14 cellular contexts compared by ENCODE assay signal in genomic region chr1:1426496-1426960, GRCh38. TPM values are rescaled to one million over a fixed set of nuclear protein-coding genes. Genes with fewer than 3 reads are reported as not detected.
DNase-seq lines count a peak whose midpoint lies in the region; ATAC-seq and TF ChIP-seq lines count a peak whose summit lies in the region.
"Had no signal": no experiment of that assay in that cellular context is flagged by ENCODE, and none has a peak within 500 bp of the region (broad histone marks: within the 10 kb centered on the region; RNA-seq: fewer than 3 reads in every experiment).

No MANE protein-coding gene starts in this region.

- H3K27me3 ChIP-seq in Panc1 (ENCODE audit: control insufficient read depth, insufficient read depth, low read length) (no peaks in the 10 kb centered on the region), hepatocyte (no peaks in the 10 kb centered on the region)
- H3K27me3 ChIP-seq: ascending aorta had no signal

- H3K4me3 ChIP-seq in Panc1 (ENCODE audit: low read depth in 2 of 2, low read length in 2 of 2) (peak overlapping the region; percentile 41 to 49), hepatocyte (no peak overlapping the region)
- H3K4me3 ChIP-seq: ascending aorta, lower lobe of right lung had no signal

- no peaks in the 10 kb centered on the region for H4K20me1 ChIP-seq in hepatocyte (ENCODE audit: insufficient read depth, poor library complexity, severe bottlenecking)

- CTCF ChIA-PET in Panc1 (lab: Charles Lee): interaction anchor here (0.6 kb wide), 1 partner anchor 11 kb away, joined by 3 read pairs; no protein-coding TSS in a partner anchor

- BruUV-seq in Panc1 (replicated peaks; lab: Mats Ljungman, UMichigan): no TSS peak

- H3K4me1 ChIP-seq in Panc1 (ENCODE audit: control insufficient read depth, insufficient read depth, low read length) (peaks cover 47% of the 10 kb centered on the region), hepatocyte (ENCODE audit: insufficient read depth) (peaks cover 21% of the 10 kb centered on the region)

- in situ Hi-C loops in Panc1 (cut with HindIII; ENCODE audit: low pct_unique_long_range_greater_than_20kb, low sequenced_read_pairs): no loop called here

- H3K4me2 ChIP-seq in hepatocyte: peak overlapping the region; percentile 83

- DNase-seq in DMS 273 (lab: John Stamatoyannopoulos, UW; ENCODE audit: unreplicated experiment) (peak; percentile 76), DMS 273 treated with DMSO at 0.1 percent for 48 hours (lab: John Stamatoyannopoulos, UW) (no peak), Panc1 (ENCODE audit: low read depth, low spot score) (no peak), hepatocyte (ENCODE audit: low spot score) (no peak), posterior cingulate gyrus (peak in 8 of 10 donors; percentile 55 to 95 (median 72)), retina (no peak)
- no peak for DNase-seq in central memory CD4-positive, alpha-beta T cell

- no peaks in the 10 kb centered on the region for H3K79me2 ChIP-seq in hepatocyte

- ATAC-seq in Panc1: peak; percentile 19
- no peak for ATAC-seq in activated CD4-positive, CD25-positive, alpha-beta regulatory T cell treated with anti-CD3 and anti-CD28 coated beads, Interleukin-2, amount 50 U/mL, for 24 hours
- ATAC-seq: heart left ventricle, lower lobe of right lung had no signal

- no peaks in the 10 kb centered on the region for H3K9me3 ChIP-seq in Panc1 (ENCODE audit: control insufficient read depth, insufficient read depth, low read depth, low read length)
- H3K9me3 ChIP-seq in hepatocyte (ENCODE audit: low read depth): no peaks in the 10 kb centered on the region
- H3K9me3 ChIP-seq: ascending aorta, heart left ventricle, lower lobe of right lung had no signal

- H3K36me3 ChIP-seq in Panc1 (ENCODE audit: control insufficient read depth, insufficient read depth, low read length) (no peaks in the 10 kb centered on the region), hepatocyte (replicated peaks; ENCODE audit: insufficient read depth, low read depth) (no peaks in the 10 kb centered on the region)
- H3K36me3 ChIP-seq: ascending aorta, heart left ventricle, lower lobe of right lung had no signal

- H3K9me2 ChIP-seq in hepatocyte (replicated peaks; ENCODE audit: insufficient read depth): no peaks in the 10 kb centered on the region

- H3K27ac ChIP-seq in Panc1 (ENCODE audit: low read length) (peak overlapping the region; percentile 91), hepatocyte (no peak overlapping the region)
- H3K27ac ChIP-seq: 22Rv1, ascending aorta, lower lobe of right lung had no signal

- no peak for TF ChIP-seq CTCF in Panc1 (IDR thresholded peaks at IDR 0.05)
- TF ChIP-seq CTCF in hepatocyte (IDR thresholded peaks at IDR 0.05; ENCODE audit: poor library complexity): no peak

- intact Hi-C loops in Panc1 (cut with micrococcal nuclease; ENCODE audit: unreplicated experiment) (no loop called here), posterior cingulate gyrus (cut with DNase I) (no loop called here)

- POLR2A ChIA-PET in Panc1 (lab: Charles Lee): interaction anchor here (0.5 to 0.6 kb wide), 2 partner anchors 11 to 71 kb away, joined by 3 to 4 read pairs; no protein-coding TSS in a partner anchor

- WGBS in hepatocyte (ENCODE audit: low lambda C conversion rate, missing lambda C conversion rate): 55% methylated on average over 9 of the region's 12 CpGs

- H2AFZ ChIP-seq in hepatocyte: no peak overlapping the region

RNA-seq across cellular contexts. Expression of gene ANKRD65, which starts 5.5 kb away (rescaled TPM):
- total RNA-seq in Panc1 (2021; ENCODE audit: unreplicated experiment): 1.9 TPM
- polyA plus RNA-seq in Panc1 (2012; ENCODE audit: insufficient read length): 3.7 TPM
- total RNA-seq in hepatocyte: 2.1 and 6.5 TPM in 2 replicates
- 5.5 and 7.3 TPM in 2 replicates for polyA plus RNA-seq in hepatocyte
- total RNA-seq: LHCN-M2; T-helper 2 cell treated with Interferon-gamma antibody and Interleukin-4, amounts not matched to agents 100 ng/mL and 5 ng/mL, for 36 hours had no signal

RNA-seq across cellular contexts. Expression of gene VWA1, which starts 9.0 kb away (rescaled TPM):
- 858 TPM for total RNA-seq in Panc1 (2021; ENCODE audit: unreplicated experiment)
- polyA plus RNA-seq in Panc1 (2012; ENCODE audit: insufficient read length): 1,549 TPM
- total RNA-seq in hepatocyte: 37.7 and 38.1 TPM in 2 replicates
- 114 and 131 TPM in 2 replicates for polyA plus RNA-seq in hepatocyte

RNA-seq across cellular contexts. Expression of gene MRPL20, which starts 19.4 kb away (rescaled TPM):
- 196 TPM for total RNA-seq in Panc1 (2021; ENCODE audit: unreplicated experiment)
- polyA plus RNA-seq in Panc1 (2012; ENCODE audit: insufficient read length): 252 TPM
- total RNA-seq in hepatocyte: 107 and 115 TPM in 2 replicates
- 176 and 193 TPM in 2 replicates for polyA plus RNA-seq in hepatocyte

RNA-seq across cellular contexts. Expression of gene ATAD3C, which starts 23.0 kb away (rescaled TPM):
- total RNA-seq in Panc1 (2021; ENCODE audit: unreplicated experiment): 10.6 TPM
- polyA plus RNA-seq in Panc1 (2012; ENCODE audit: insufficient read length): 8.1 TPM
- total RNA-seq in hepatocyte: 0.10 TPM in 1 of 2 replicates, not detected in the other
- 0.99 and 1.2 TPM in 2 replicates for polyA plus RNA-seq in hepatocyte
- total RNA-seq: ascending aorta, LHCN-M2 had no signal

RNA-seq across cellular contexts. Expression of gene CCNL2, which starts 27.4 kb away (rescaled TPM):
- 297 TPM for total RNA-seq in Panc1 (2021; ENCODE audit: unreplicated experiment)
- 235 TPM for polyA plus RNA-seq in Panc1 (2012; ENCODE audit: insufficient read length)
- total RNA-seq in hepatocyte: 151 and 166 TPM in 2 replicates
- 284 and 364 TPM in 2 replicates for polyA plus RNA-seq in hepatocyte

Comparison
In these comparisons a context has a peak if more than half of its experiments do, and no peak if none do; other contexts are left out.
1. DNase-seq: peak in DMS 273 (single experiment) and posterior cingulate gyrus (8 of 10); none in DMS 273 treated with DMSO at 0.1 percent for 48 hours (single experiment), Panc1 (single experiment), hepatocyte (single experiment), central memory CD4-positive, alpha-beta T cell (single experiment) and retina (single experiment).
2. RNA of gene VWA1, which starts 9.0 kb away (total RNA-seq): 858 TPM in Panc1 (single experiment); 37.7 to 38.1 TPM in hepatocyte; every median in the first group is over 10 times any median in the second.